Comparison of ENCODE assay signal across 12 cellular contexts in the genomic region with DNA sequence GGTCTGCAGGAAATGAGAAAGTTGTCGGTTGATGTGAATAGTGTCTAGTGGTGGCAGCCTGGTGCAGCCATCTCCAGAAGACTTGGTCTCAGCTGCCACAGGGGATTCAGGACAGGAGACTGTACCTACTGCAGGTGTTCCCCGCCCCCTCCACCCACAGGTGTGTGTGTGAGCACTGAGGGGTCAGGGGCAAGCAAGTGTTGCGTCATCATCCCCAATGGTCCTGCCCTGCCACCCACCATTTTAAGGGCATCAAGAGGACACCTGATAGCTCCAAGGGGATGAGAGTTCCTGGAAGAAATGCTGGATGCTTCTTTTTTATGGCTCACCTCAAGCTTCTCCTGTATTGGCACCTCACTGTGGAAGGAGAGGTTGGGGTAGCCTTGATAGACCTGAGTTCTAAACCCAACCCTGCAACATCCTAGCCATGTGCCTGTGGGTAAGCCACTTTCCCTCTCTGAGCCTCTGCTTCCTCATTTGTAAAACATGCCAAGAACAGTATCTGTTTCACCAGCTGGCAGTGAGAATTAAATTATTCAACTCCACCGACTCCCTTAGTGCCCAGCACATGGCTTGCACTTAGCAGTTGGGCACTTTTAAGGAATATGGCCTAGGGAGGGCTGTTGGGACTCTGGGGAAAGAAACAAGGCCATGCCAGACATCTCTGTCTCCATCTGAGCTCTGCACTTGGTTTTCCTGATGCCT. TPM values are rescaled to one million over a fixed set of nuclear protein-coding genes. Genes with fewer than 3 reads are reported as not detected.
A peak's percentile ranks its signal among the peaks of the same experiment; 100 is the strongest.
DNase-seq lines count a peak whose midpoint lies in the region; ATAC-seq and TF ChIP-seq lines count a peak whose summit lies in the region.
"Had no signal": no experiment of that assay in that cellular context is flagged by ENCODE, and none has a peak within 500 bp of the region (broad histone marks: within the 10 kb centered on the region; RNA-seq: fewer than 3 reads in every experiment).

No MANE protein-coding gene starts in this region.

- H3K9me3 ChIP-seq in HEK293 (ENCODE audit: control insufficient read depth, insufficient read depth, low read depth, low read length), result no peaks in the 10 kb centered on the region
- no peaks in the 10 kb centered on the region for H3K9me3 ChIP-seq in esophagus muscularis mucosa
- no peaks in the 10 kb centered on the region for H3K9me3 ChIP-seq in gastrocnemius medialis

- H3K36me3 ChIP-seq in HEK293 (ENCODE audit: control insufficient read depth in 2 of 2, insufficient read depth in 1 of 2, low read length in 2 of 2) (no peaks in the 10 kb centered on the region), esophagus muscularis mucosa (no peaks in the 10 kb centered on the region), gastrocnemius medialis (no peaks in the 10 kb centered on the region)

- peak; percentile 19 to 80 for DNase-seq in NCI-H446 (lab: John Stamatoyannopoulos, UW)
- no peak for DNase-seq in esophagus muscularis mucosa (ENCODE audit: extremely low spot score)
- no peak for DNase-seq in gastrocnemius medialis
- DNase-seq in hypothalamus (lab: John Stamatoyannopoulos, UW), result no peak
- no peak for DNase-seq in iPS-NIHi11 (ENCODE audit: low spot score)
- DNase-seq: activated effector memory CD4-positive, alpha-beta T cell treated with Interleukin-2 at 50 U/mL for 16 hours; H9; NCI-H187 treated with DMSO at 0.1 percent for 48 hours; T-cell had no signal

- no peak for ATAC-seq in gastrocnemius medialis
- no peak for ATAC-seq in GM21528 (IDR thresholded peaks at IDR 0.05; ENCODE audit: low FRiP score, unreplicated experiment)
- ATAC-seq: T-cell had no signal

- TF ChIP-seq CTCF in HEK293 (tag by site-specific recombination; IDR thresholded peaks at IDR 0.05) (no peak), esophagus muscularis mucosa (IDR thresholded peaks at IDR 0.05) (no peak), gastrocnemius medialis (IDR thresholded peaks at IDR 0.05 in 4 of 5, conservative IDR thresholded peaks at IDR 0.05 in 1 of 5) (no peak)

- no peak for TF ChIP-seq EP300 in esophagus muscularis mucosa (IDR thresholded peaks at IDR 0.05)

- 75% methylated on average over 3 of the region's 4 CpGs for WGBS in esophagus muscularis mucosa

- CTCF ChIA-PET in HEK293 (lab: Yijun Ruan, JAX), result interaction anchor here (0.6 to 1.4 kb wide), 5 partner anchors 21 to 561 kb away, joined by 3 to 5 read pairs (median 3); no protein-coding TSS in a partner anchor

- H3K27me3 ChIP-seq in esophagus muscularis mucosa (no peaks in the 10 kb centered on the region), gastrocnemius medialis (no peaks in the 10 kb centered on the region)

- H3K4me1 ChIP-seq in HEK293 (ENCODE audit: control insufficient read depth, insufficient read depth, low read length) (peaks cover 3% of the 10 kb centered on the region), esophagus muscularis mucosa (peaks cover 54 to 61% (median 58%) of the 10 kb centered on the region in 4 donors), gastrocnemius medialis (peaks cover 32 to 57% of the 10 kb centered on the region in 2 donors)

- TF ChIP-seq POLR2A in esophagus muscularis mucosa (IDR thresholded peaks at IDR 0.05; ENCODE audit: low read depth), result no peak
- no peak for TF ChIP-seq POLR2A in gastrocnemius medialis (IDR thresholded peaks at IDR 0.05)

- H3K27ac ChIP-seq in HEK293 (ENCODE audit: extremely low read depth, low read depth, low read length) (no peak overlapping the region), esophagus muscularis mucosa (replicated peaks in 1 of 4) (peak overlapping the region; percentile 19 to 74 (median 52)), gastrocnemius medialis (peak overlapping the region; percentile 72 to 84 (median 77))

- in situ Hi-C loops in gastrocnemius medialis (cut with MboI; ENCODE audit: low sequenced_read_pairs in 4 of 4), result loop anchor here in 1 of 4 donors (25.0 kb wide), 2 partner anchors 432 to 532 kb away; a partner anchor contains a TSS

- intact Hi-C loops in esophagus muscularis mucosa (cut with DNase I), result loop anchor here (5.0 to 10.0 kb wide), 2 partner anchors 38 to 540 kb away; no protein-coding TSS in a partner anchor
- intact Hi-C loops in gastrocnemius medialis (cut with DNase I; ENCODE audit: low total_unique reads), result loop anchor here (5.0 to 10.0 kb wide), 2 partner anchors 532 to 730 kb away; a partner anchor contains a TSS

- H3K4me3 ChIP-seq in HEK293 (ENCODE audit: low read depth, low read length) (no peak overlapping the region), esophagus muscularis mucosa (no peak overlapping the region), gastrocnemius medialis (no peak overlapping the region)

- POLR2A ChIA-PET in HEK293 (lab: Yijun Ruan, JAX), result no interaction called here

TF ChIP-seq in HEK293, 187 proteins besides CTCF, POLR2A, EP300 and RAD21:
- no peak for TF ChIP-seq ZNF777 (tag by site-specific recombination; IDR thresholded peaks at IDR 0.05; ENCODE audit: borderline replicate concordance)
- TF ChIP-seq ZFP3 (tag by site-specific recombination; IDR thresholded peaks at IDR 0.05; ENCODE audit: low read depth), result no peak
- no peak for TF ChIP-seq ZNF701 (tag by site-specific recombination; IDR thresholded peaks at IDR 0.05)
- TF ChIP-seq BCL11B (tag by site-specific recombination; IDR thresholded peaks at IDR 0.05; ENCODE audit: low read depth), result no peak
- peak; percentile 14; the same call in 1 of the 2 replicates for TF ChIP-seq EGR2 (tag by site-specific recombination; IDR thresholded peaks at IDR 0.05; ENCODE audit: low read depth)
- TF ChIP-seq ZNF785 (tag by site-specific recombination; IDR thresholded peaks at IDR 0.05), result no peak

RNA-seq across cellular contexts. Expression of a gene that starts 6.1 kb away (rescaled TPM):
- total RNA-seq in esophagus muscularis mucosa (not detected), gastrocnemius medialis (not detected)
- total RNA-seq: bronchial epithelial cell, H9 had no signal

RNA-seq across cellular contexts. Expression of a gene that starts 41.7 kb away (rescaled TPM):
- total RNA-seq in esophagus muscularis mucosa, result 100 to 1,000 TPM; 135 to 528 (median 378) TPM
- 100 to 1,000 TPM; 476 to 717 (median 695) TPM for total RNA-seq in gastrocnemius medialis

Comparison
In these comparisons a context has a peak if more than half of its experiments do, and no peak if none do; other contexts are left out.
1. DNase-seq: peak in NCI-H446 (2 of 2); none in esophagus muscularis mucosa (single experiment), gastrocnemius medialis (0 of 2), hypothalamus (0 of 51) and iPS-NIHi11 (single experiment).